In genomic region chr5:38556599-38557308, GRCh38 we compare ENCODE assay signal across 1 cellular context.
TF ChIP-seq lines count a peak whose summit lies in the region.

Gene LIFR (minus strand): TSS chr5:38556646. CDS start chr5:38530647, 25,999 bp downstream.

TF ChIP-seq in HepG2, 621 proteins besides CTCF, POLR2A, EP300 and RAD21 (continued from another document and continues in another):
- TF ChIP-seq IKZF5 (CRISPR knock-in tag; IDR thresholded peaks at IDR 0.05) (peak; percentile 49; the same call in 1 of the 2 replicates), KDM5A (IDR thresholded peaks at IDR 0.05; ENCODE audit: borderline replicate concordance, low read length) (peak; percentile 29; the same call in 1 of the 2 replicates), ATF2 (CRISPR knock-in tag; IDR thresholded peaks at IDR 0.05) (no peak), ZC3H13 (CRISPR knock-in tag; IDR thresholded peaks at IDR 0.05) (peak; percentile 20; the same call in 1 of the 2 replicates), BATF2 (CRISPR knock-in tag; IDR thresholded peaks at IDR 0.05) (0 out of 2 replicates have a peak, but pooled peaks have one; percentile 61), ZNF574 (CRISPR knock-in tag; IDR thresholded peaks at IDR 0.05) (peak; percentile 62), ZNF18 (CRISPR knock-in tag; IDR thresholded peaks at IDR 0.05; ENCODE audit: insufficient replicate concordance) (peak; percentile 49), ZGPAT (CRISPR knock-in tag; IDR thresholded peaks at IDR 0.05) (peak; percentile 74), RBM39 (IDR thresholded peaks at IDR 0.05; ENCODE audit: low read depth, low read length, poor library complexity, severe bottlenecking) (peak; percentile 45), LBX2 (CRISPR knock-in tag; IDR thresholded peaks at IDR 0.05; ENCODE audit: borderline replicate concordance) (peak; percentile 59; the same call in 1 of the 2 replicates), ATF4 (CRISPR knock-in tag; IDR thresholded peaks at IDR 0.05) (peak in 1 of 2 experiments; percentile 38; a peak in 1 of 4 replicates), REPIN1 (CRISPR knock-in tag; IDR thresholded peaks at IDR 0.05; ENCODE audit: borderline replicate concordance, low read depth) (peak; percentile 22; the same call in 1 of the 2 replicates), YY1 (IDR thresholded peaks at IDR 0.05; ENCODE audit: insufficient read depth, insufficient replicate concordance, low read depth, low read length) (peak; percentile 16), ARHGAP35 (CRISPR knock-in tag; IDR thresholded peaks at IDR 0.05; ENCODE audit: borderline replicate concordance) (peak; percentile 62; the same call in 1 of the 2 replicates), ZNF225 (CRISPR knock-in tag; IDR thresholded peaks at IDR 0.05) (0 out of 2 replicates have a peak, but pooled peaks have one; percentile 42), SP4 (CRISPR knock-in tag; IDR thresholded peaks at IDR 0.05) (peak; percentile 69; the same call in 1 of the 2 replicates), GATA4 (IDR thresholded peaks at IDR 0.05; ENCODE audit: borderline replicate concordance, low read depth) (peak; percentile 47; the same call in 1 of the 2 replicates), POLR2AphosphoS5 (IDR thresholded peaks at IDR 0.05; ENCODE audit: low read depth, low read length) (peak; percentile 59), ZNF317 (CRISPR knock-in tag; IDR thresholded peaks at IDR 0.05) (peak; percentile 8), ZNF850 (CRISPR knock-in tag; conservative IDR thresholded peaks at IDR 0.05) (no peak), PHF20 (CRISPR knock-in tag; IDR thresholded peaks at IDR 0.05) (peak; percentile 49; the same call in 1 of the 2 replicates), RBFOX2 (IDR thresholded peaks at IDR 0.05; ENCODE audit: low read depth, low read length) (peak; percentile 84), MNT (IDR thresholded peaks at IDR 0.05) (no peak), DR1 (CRISPR knock-in tag; IDR thresholded peaks at IDR 0.05) (no peak), ZNF704 (CRISPR knock-in tag; IDR thresholded peaks at IDR 0.05; ENCODE audit: borderline replicate concordance) (0 out of 2 replicates have a peak, but pooled peaks have one; percentile 51), HOXA7 (CRISPR knock-in tag; IDR thresholded peaks at IDR 0.05) (no peak), HOXA9 (CRISPR knock-in tag; IDR thresholded peaks at IDR 0.05; ENCODE audit: borderline replicate concordance) (peak; percentile 58; the same call in 1 of the 2 replicates), ZNF275 (CRISPR knock-in tag; IDR thresholded peaks at IDR 0.05; ENCODE audit: borderline replicate concordance) (no peak), ZNF292 (CRISPR knock-in tag; IDR thresholded peaks at IDR 0.05; ENCODE audit: borderline replicate concordance, low read depth) (peak; percentile 50; the same call in 1 of the 2 replicates), ZNF660 (CRISPR knock-in tag; IDR thresholded peaks at IDR 0.05; ENCODE audit: borderline replicate concordance, low read depth) (no peak), ZNF780A (CRISPR knock-in tag; IDR thresholded peaks at IDR 0.05) (0 out of 2 replicates have a peak, but pooled peaks have one; percentile 50), ZFP91 (CRISPR knock-in tag; IDR thresholded peaks at IDR 0.05; ENCODE audit: borderline replicate concordance) (peak; percentile 68; the same call in 1 of the 2 replicates), MTERF4 (CRISPR knock-in tag; IDR thresholded peaks at IDR 0.05) (peak; percentile 51), ZNF441 (CRISPR knock-in tag; IDR thresholded peaks at IDR 0.05; ENCODE audit: borderline replicate concordance) (peak; percentile 34; the same call in 1 of the 2 replicates), NCOA5 (CRISPR knock-in tag; IDR thresholded peaks at IDR 0.05) (no peak), TOPORS (CRISPR knock-in tag; IDR thresholded peaks at IDR 0.05) (0 out of 2 replicates have a peak, but pooled peaks have one; percentile 29), ZNF160 (CRISPR knock-in tag; IDR thresholded peaks at IDR 0.05) (0 out of 2 replicates have a peak, but pooled peaks have one; percentile 21), ZNF598 (CRISPR knock-in tag; IDR thresholded peaks at IDR 0.05; ENCODE audit: borderline replicate concordance) (peak; percentile 27; the same call in 1 of the 2 replicates), ZNF577 (CRISPR knock-in tag; IDR thresholded peaks at IDR 0.05; ENCODE audit: borderline replicate concordance, low read depth) (no peak), ISL2 (CRISPR knock-in tag; IDR thresholded peaks at IDR 0.05) (no peak)
